ENCODE assay signal across 15 cellular contexts in genomic region chr2:85178154-85178553, GRCh38. TPM values are rescaled to one million over a fixed set of nuclear protein-coding genes. Genes with fewer than 3 reads are reported as not detected.
DNase-seq lines count a peak whose midpoint lies in the region; ATAC-seq, FAIRE-seq and TF ChIP-seq lines count a peak whose summit lies in the region.
"Had no signal": no experiment of that assay in that cellular context is flagged by ENCODE, and none has a peak within 500 bp of the region (broad histone marks: within the 10 kb centered on the region; RNA-seq: fewer than 3 reads in every experiment).

No MANE protein-coding gene starts in this region.

- peak overlapping the region; percentile 50 for H3K4me3 Mint-ChIP-seq in nephron progenitor cell
- H3K4me3 Mint-ChIP-seq: CD4-positive, alpha-beta T cell had no signal

- peaks cover 28 to 97% of the 10 kb centered on the region in 2 experiments for H3K79me2 ChIP-seq in H1 (ENCODE audit: control insufficient read depth in 1 of 2, insufficient read depth in 2 of 2, low read length in 2 of 2)

- H2BK5ac ChIP-seq in IMR-90 (ENCODE audit: low read depth, low read length, poor library complexity, severe bottlenecking) (no peak overlapping the region), H1 (ENCODE audit: low read depth, low read length) (no peak overlapping the region)

- intact Hi-C loops in IMR-90 (cut with micrococcal nuclease) = no loop called here

- H3K36me3 ChIP-seq in IMR-90 (ENCODE audit: control insufficient read depth, insufficient read depth, low read length) (no peaks in the 10 kb centered on the region), H1 (ENCODE audit: control insufficient read depth in 2 of 4, insufficient read depth in 4 of 4, low read length in 3 of 4) (no peaks in the 10 kb centered on the region)
- H3K36me3 ChIP-seq: SJSA1 had no signal

- TF ChIP-seq POLR2A in IMR-90 (IDR thresholded peaks at IDR 0.05; ENCODE audit: low read depth, low read length) = no peak
- TF ChIP-seq POLR2A in H1 (IDR thresholded peaks at IDR 0.05; ENCODE audit: control extremely low read depth in 1 of 2, low read depth in 2 of 2, low read length in 2 of 2) = no peak

- DNase-seq in COLO829 (ENCODE audit: low spot score) = peak; percentile 42
- DNase-seq in IMR-90 = peak; percentile 12
- DNase-seq in H1 (ENCODE audit: low read depth in 1 of 2, low spot score in 2 of 2) = no peak
- no peak for DNase-seq in nephron progenitor cell
- no peak for DNase-seq in GM19238 (ENCODE audit: insufficient read length, low spot score)
- no peak for DNase-seq in NCI-H2171 treated with DMSO at 0.1 percent for 48 hours (lab: John Stamatoyannopoulos, UW)
- no peak for DNase-seq in middle frontal gyrus (ENCODE audit: extremely low spot score, low spot score)
- DNase-seq in NCI-H1417 (lab: John Stamatoyannopoulos, UW) = no peak
- DNase-seq: ACHN; CD4-positive, alpha-beta T cell; H7; NCI-H2081 treated with DMSO at 0.1 percent for 48 hours; NCI-H2227 treated with DMSO at 0.1 percent for 48 hours; NCI-H526 had no signal

- H3K27me3 ChIP-seq in IMR-90 (ENCODE audit: control insufficient read depth, insufficient read depth, low read length) (no peaks in the 10 kb centered on the region), H1 (replicated peaks in 1 of 4; ENCODE audit: control insufficient read depth in 3 of 4, extremely low read depth in 1 of 4, insufficient read depth in 3 of 4, low read length in 3 of 4) (no peaks in the 10 kb centered on the region)
- H3K27me3 ChIP-seq: SJSA1 had no signal

- H3K4me1 ChIP-seq in IMR-90 (ENCODE audit: control insufficient read depth, insufficient read depth, low read length) = peaks cover 28% of the 10 kb centered on the region
- peaks cover 34 to 58% (median 35%) of the 10 kb centered on the region in 4 experiments for H3K4me1 ChIP-seq in H1 (replicated peaks in 1 of 4; ENCODE audit: control insufficient read depth in 3 of 4, insufficient read depth in 4 of 4, low read length in 3 of 4)

- POLR2A ChIA-PET in IMR-90 (lab: Charles Lee; ENCODE audit: unreplicated experiment) (no interaction called here), H1 (lab: Charles Lee; ENCODE audit: partially characterized antibody) (interaction anchor here (0.8 to 4.0 kb wide), 8 partner anchors 13 to 70 kb away, joined by 3 to 15 read pairs (median 6); partner anchors contain the start of gene TCF7L1)

- H3K4ac ChIP-seq in IMR-90 (ENCODE audit: low read depth, low read length) (no peak overlapping the region), H1 (replicated peaks; ENCODE audit: insufficient read length, low read depth, low read length) (no peak overlapping the region)

- in situ Hi-C loops in IMR-90 (cut with MboI; ENCODE audit: low sequenced_read_pairs) = no loop called here

- dilution Hi-C loops in IMR-90 (cut with HindIII; ENCODE audit: low sequenced_read_pairs, unreplicated experiment) = no loop called here

- no peak overlapping the region for H3K56ac ChIP-seq in IMR-90 (ENCODE audit: extremely low read depth, insufficient read depth, low read length)
- no peak overlapping the region for H3K56ac ChIP-seq in H1 (replicated peaks; ENCODE audit: insufficient read length, low read depth, low read length)

- peak overlapping the region; percentile 94 for H3K27ac Mint-ChIP-seq in nephron progenitor cell
- H3K27ac Mint-ChIP-seq: CD4-positive, alpha-beta T cell had no signal

- peaks cover 5% of the 10 kb centered on the region for H3K27me3 Mint-ChIP-seq in nephron progenitor cell (ENCODE audit: low read depth, poor library complexity)

- H3K23ac ChIP-seq in IMR-90 (ENCODE audit: low read depth, low read length) = no peak overlapping the region
- H3K23ac ChIP-seq in H1 (ENCODE audit: insufficient read length) = no peak overlapping the region

- H2BK20ac ChIP-seq in IMR-90 (ENCODE audit: low read depth, low read length) = no peak overlapping the region
- no peak overlapping the region for H2BK20ac ChIP-seq in H1 (ENCODE audit: low read length)

- no peak overlapping the region for H2AFZ ChIP-seq in IMR-90 (replicated peaks; ENCODE audit: low read length, poor library complexity)
- H2AFZ ChIP-seq in H1 (ENCODE audit: low read length) = no peak overlapping the region

- H3K14ac ChIP-seq in IMR-90 (replicated peaks; ENCODE audit: low read depth, low read length) (0 out of 2 replicates have a peak overlapping the region, but pooled peaks have one; percentile 23), H1 (ENCODE audit: insufficient read length) (no peak overlapping the region)

- H3K4me1 Mint-ChIP-seq in nephron progenitor cell = peaks cover 81% of the 10 kb centered on the region

- CTCF ChIA-PET in IMR-90 (lab: Yijun Ruan, JAX) = interaction anchor here (1.0 kb wide), 1 partner anchor 13 kb away, joined by 3 read pairs; no protein-coding TSS in a partner anchor
- CTCF ChIA-PET in H1 (lab: Charles Lee; ENCODE audit: partially characterized antibody) = interaction anchor here (0.6 to 15.2 kb wide), 11 partner anchors 8 to 122 kb away, joined by 3 to 218 read pairs (median 6); partner anchors contain the start of gene TCF7L1

- no peak overlapping the region for H2BK15ac ChIP-seq in IMR-90 (ENCODE audit: low read depth, low read length)
- no peak overlapping the region for H2BK15ac ChIP-seq in H1 (ENCODE audit: low read length)

- peaks cover 87% of the 10 kb centered on the region for H4K20me1 ChIP-seq in IMR-90 (ENCODE audit: insufficient read depth, low read length)
- H4K20me1 ChIP-seq in H1 (replicated peaks in 1 of 2; ENCODE audit: control insufficient read depth in 1 of 2, insufficient read depth in 2 of 2, low read length in 2 of 2) = peaks cover 39 to 51% of the 10 kb centered on the region in 2 experiments

- no peak for FAIRE-seq in H1 (lab: Jason Lieb, UNC)

- H4K5ac ChIP-seq in IMR-90 (ENCODE audit: low read depth, low read length) (no peak overlapping the region), H1 (ENCODE audit: insufficient read length, low read depth, low read length) (no peak overlapping the region)

- no peak overlapping the region for H2AK9ac ChIP-seq in IMR-90 (replicated peaks; ENCODE audit: low read depth, low read length, poor library complexity)

- H3K4me3 ChIP-seq in IMR-90 (ENCODE audit: insufficient read depth, low read depth, low read length) = no peak overlapping the region
- H3K4me3 ChIP-seq in H1 (ENCODE audit: extremely low read depth in 1 of 4, insufficient read depth in 2 of 4, low read depth in 3 of 4, low read length in 4 of 4) = 0 out of 8 replicates have a peak overlapping the region, but pooled peaks of 1 of the 4 experiments have one; percentile 16
- H3K4me3 ChIP-seq: SJSA1 had no signal

- no peaks in the 10 kb centered on the region for H3K9me3 Mint-ChIP-seq in nephron progenitor cell
- H3K9me3 Mint-ChIP-seq: CD4-positive, alpha-beta T cell had no signal

- H4K8ac ChIP-seq in IMR-90 (ENCODE audit: low read depth in 2 of 2, low read length in 2 of 2) = no peak overlapping the region
- no peak overlapping the region for H4K8ac ChIP-seq in H1 (ENCODE audit: extremely low read depth, insufficient read depth, low read length)

- H3K4me2 ChIP-seq in IMR-90 (ENCODE audit: low read depth, low read length) = no peak overlapping the region
- H3K4me2 ChIP-seq in H1 (ENCODE audit: insufficient read depth in 1 of 2, low read depth in 2 of 2, low read length in 2 of 2) = peak overlapping the region in 1 of 2 experiments; percentile 23; a peak in 1 of 4 replicates

- no TSS peak for BruUV-seq in IMR-90 (replicated peaks; lab: Mats Ljungman, UMichigan)

- no peak overlapping the region; the same call in 1 of the 2 replicates for H2AK5ac ChIP-seq in IMR-90 (ENCODE audit: low read depth, low read length)
- H2AK5ac ChIP-seq in H1 (ENCODE audit: low read depth, low read length) = no peak overlapping the region

- H4K91ac ChIP-seq in IMR-90 (ENCODE audit: insufficient read depth, low read depth, low read length) = no peak overlapping the region
- no peak overlapping the region for H4K91ac ChIP-seq in H1 (replicated peaks; ENCODE audit: insufficient read length, low read length)

- peaks cover 38% of the 10 kb centered on the region for H3K9me1 ChIP-seq in IMR-90 (ENCODE audit: insufficient read depth, low read length)

- WGBS in IMR-90 (ENCODE audit: extremely low coverage in 2 of 2, insufficient read length in 1 of 2), 2 experiments = 86% methylated on average over 1 of the region's 1 CpG; no CpG with 5 or more reads in 1 of the 2 experiments
- 100% methylated on average over 1 of the region's 1 CpG; no CpG with 5 or more reads in 1 of the 2 experiments for whole genome bisulfite sequencing in H1 (ENCODE audit: extremely low coverage in 1 of 2, insufficient coverage in 1 of 2, insufficient read length in 1 of 2, insufficient replicate concordance in 2 of 2, low coverage in 1 of 2, low lambda C conversion rate in 2 of 2, missing lambda C conversion rate in 1 of 2), 2 experiments

- H3K18ac ChIP-seq in IMR-90 (ENCODE audit: low read depth, low read length) (no peak overlapping the region), H1 (ENCODE audit: extremely low read depth, low read length) (peak overlapping the region; percentile 64; the same call in 1 of the 2 replicates)

- TF ChIP-seq RAD21 in IMR-90 (IDR thresholded peaks at IDR 0.05; ENCODE audit: low read length) (no peak), H1 (IDR thresholded peaks at IDR 0.05 in 1 of 2, conservative IDR thresholded peaks at IDR 0.05 in 1 of 2; ENCODE audit: low read depth in 2 of 2, low read length in 2 of 2) (no peak)

- TF ChIP-seq EP300 in H1 (IDR thresholded peaks at IDR 0.05; ENCODE audit: borderline replicate concordance in 1 of 2, low read depth in 2 of 2, low read length in 2 of 2) = no peak

- H3K9ac ChIP-seq in IMR-90 (ENCODE audit: low read depth, low read length) = no peak overlapping the region
- peak overlapping the region in 1 of 4 experiments; percentile 27; a peak in 1 of 7 replicates for H3K9ac ChIP-seq in H1 (replicated peaks in 1 of 4; ENCODE audit: extremely low read depth in 1 of 4, low read depth in 3 of 4, low read length in 3 of 4)

- no peaks in the 10 kb centered on the region for H3K23me2 ChIP-seq in H1 (ENCODE audit: low read depth, low read length)

- H2BK120ac ChIP-seq in IMR-90 (ENCODE audit: low read depth, low read length) (no peak overlapping the region), H1 (replicated peaks; ENCODE audit: low read depth, low read length) (no peak overlapping the region)

- peak overlapping the region; percentile 0; the same call in 1 of the 2 replicates for H2BK12ac ChIP-seq in H1 (ENCODE audit: low read depth, low read length)

- H3K27ac ChIP-seq in IMR-90 (ENCODE audit: insufficient read depth, low read length) (no peak overlapping the region), H1 (ENCODE audit: low read depth, low read length) (peak overlapping the region; percentile 52; the same call in 1 of the 2 replicates)
- H3K27ac ChIP-seq: SJSA1 had no signal

- H3K36me3 Mint-ChIP-seq in nephron progenitor cell (ENCODE audit: low read depth) = peaks cover 22% of the 10 kb centered on the region

- ATAC-seq in IMR-90 (ENCODE audit: low read depth) = peak; percentile 19; the same call in 1 of the 2 replicates

- H3K79me1 ChIP-seq in IMR-90 (ENCODE audit: low read depth in 1 of 2, low read length in 2 of 2) (peaks cover 54 to 93% of the 10 kb centered on the region in 2 experiments), H1 (ENCODE audit: low read depth, low read length) (peaks cover 35% of the 10 kb centered on the region)

- 0 out of 2 replicates have a peak, but pooled peaks cover 2% of the 10 kb centered on the region for H3K9me3 ChIP-seq in IMR-90 (ENCODE audit: control insufficient read depth, insufficient read depth, low read length)
- no peaks in the 10 kb centered on the region for H3K9me3 ChIP-seq in H1 (ENCODE audit: insufficient read depth in 2 of 2, low read depth in 1 of 2, low read length in 1 of 2)
- H3K9me3 ChIP-seq: SJSA1 had no signal

- TF ChIP-seq CTCF in IMR-90 (conservative IDR thresholded peaks at IDR 0.05; ENCODE audit: low read depth, low read length) (no peak), H1 (IDR thresholded peaks at IDR 0.05; ENCODE audit: control extremely low read depth in 1 of 3, insufficient read depth in 1 of 3, low read depth in 1 of 3, low read length in 3 of 3) (no peak), nephron progenitor cell (IDR thresholded peaks at IDR 0.05) (no peak)

RNA-seq across cellular contexts. Expression of gene TCF7L1, which starts 45.0 kb away (rescaled TPM):
- 0.72 and 1.1 TPM in 2 replicates for total RNA-seq in IMR-90 (2012; rRNA removed)
- polyA plus RNA-seq in IMR-90 (2012; rRNA removed) = 9.5 and 11.1 TPM in 2 replicates
- 12.0 and 13.9 TPM in 2 replicates for polyA plus RNA-seq in IMR-90 (2012; cell fraction: cytosol; rRNA removed)
- 26.5 and 34.3 TPM in 2 replicates for polyA plus RNA-seq in IMR-90 (2012; cell fraction: nucleus; rRNA removed; ENCODE audit: low replicate concordance)
- 108 and 110 TPM in 2 replicates for total RNA-seq in H1 (2021; fragmentation: NEBNext Ultra II Directional; extraction: Animal tissue kit (Norgen Biotek cat#: 25700))
- 27.5 and 49.5 TPM in 2 replicates for polyA plus RNA-seq in H1 (2011; rRNA removed)
- polyA plus RNA-seq in H1 (2011; cell fraction: cytosol; rRNA removed) = 11.0 TPM
- 53.7 TPM for polyA plus RNA-seq in H1 (2011; cell fraction: nucleus; rRNA removed)
- 117 to 131 TPM (median 126 TPM) in 4 replicates for polyA plus RNA-seq in H1 (2012, experiment 1 of 2)
- 142 TPM for polyA plus RNA-seq in H1 (2012, experiment 2 of 2)
- 141 TPM for polyA plus RNA-seq in H1 (2013, experiment 1 of 2)
- polyA plus RNA-seq in H1 (2013, experiment 2 of 2) = 141 TPM
- polyA minus RNA-seq in H1 (2011; rRNA and poly(A)+ RNA removed) = 15.5 and 22.8 TPM in 2 replicates
- polyA minus RNA-seq in H1 (2011; cell fraction: cytosol; rRNA and poly(A)+ RNA removed) = 31.3 TPM
- 52.8 TPM for polyA minus RNA-seq in H1 (2011; cell fraction: nucleus; rRNA and poly(A)+ RNA removed)
- total RNA-seq: CD4-positive, alpha-beta T cell had no signal

Comparison
In these comparisons a context has a peak if more than half of its experiments do, and no peak if none do; other contexts are left out.
1. DNase-seq: peak in COLO829 (single experiment) and IMR-90 (single experiment); none in H1 (0 of 2), nephron progenitor cell (single experiment), GM19238 (single experiment), NCI-H2171 treated with DMSO at 0.1 percent for 48 hours (single experiment), middle frontal gyrus (single experiment) and NCI-H1417 (0 of 3).
2. RNA of gene TCF7L1, which starts 45.0 kb away (total RNA-seq): 108 to 110 TPM in H1; 0.72 to 1.1 TPM in IMR-90; every median in the first group is over 10 times any median in the second.